Comparison of ENCODE assay signal across 8 cellular contexts in genomic region chr1:201468844-201469644, GRCh38. TPM values are rescaled to one million over a fixed set of nuclear protein-coding genes. Genes with fewer than 3 reads are reported as not detected.
DNase-seq lines count a peak whose midpoint lies in the region; ATAC-seq and TF ChIP-seq lines count a peak whose summit lies in the region.

Gene PHLDA3 (minus strand): TSS chr1:201469188. CDS start chr1:201468786, 402 bp downstream.

- H3K27me3 ChIP-seq in ACC112 (ENCODE audit: insufficient read depth, low read length): no peaks in the 10 kb centered on the region
- H3K27me3 ChIP-seq in stomach smooth muscle (ENCODE audit: control insufficient read depth in 1 of 2, insufficient read depth in 2 of 2, low read length in 2 of 2): no peaks in the 10 kb centered on the region

- H3K4me1 ChIP-seq in ACC112 (ENCODE audit: control insufficient read depth, insufficient read depth, low read length, unreplicated experiment) (peaks cover 27% of the 10 kb centered on the region), stomach smooth muscle (ENCODE audit: control insufficient read depth, insufficient read depth, low read length) (peaks cover 40% of the 10 kb centered on the region)

- H3K27ac ChIP-seq in ACC112 (ENCODE audit: low read depth, low read length) (peak within 1 kb of the TSS; percentile 57), stomach smooth muscle (ENCODE audit: low read length) (peak within 1 kb of the TSS; percentile 95)

- CTCF ChIA-PET in activated CD8-positive, alpha-beta T cell treated with anti-CD3 and anti-CD28 coated beads for 36 hours (lab: Charles Lee): interaction anchor here (0.9 to 2.5 kb wide), 6 partner anchors 12 to 44 kb away, joined by 3 to 21 read pairs (median 9); no protein-coding TSS in a partner anchor

- no peak within 1 kb of the TSS for H3K27ac Mint-ChIP-seq in activated CD8-positive, alpha-beta T cell treated with anti-CD3 and anti-CD28 coated beads for 36 hours
- peak within 1 kb of the TSS; percentile 97 for H3K27ac Mint-ChIP-seq in mesothelial cell of epicardium

- peaks cover 49% of the 10 kb centered on the region for H3K27me3 Mint-ChIP-seq in activated CD8-positive, alpha-beta T cell treated with anti-CD3 and anti-CD28 coated beads for 36 hours
- H3K27me3 Mint-ChIP-seq in mesothelial cell of epicardium (ENCODE audit: low read depth): peaks cover 2% of the 10 kb centered on the region

- peaks cover 29% of the 10 kb centered on the region for H3K79me2 ChIP-seq in ACC112 (ENCODE audit: control insufficient read depth, insufficient read depth, low read length, unreplicated experiment)

- H3K9me3 Mint-ChIP-seq in activated CD8-positive, alpha-beta T cell treated with anti-CD3 and anti-CD28 coated beads for 36 hours: no peaks in the 10 kb centered on the region
- no peaks in the 10 kb centered on the region for H3K9me3 Mint-ChIP-seq in mesothelial cell of epicardium

- ATAC-seq in GM18520 (IDR thresholded peaks at IDR 0.05; ENCODE audit: unreplicated experiment) (peak; percentile 69), HG02981 (IDR thresholded peaks at IDR 0.05; ENCODE audit: unreplicated experiment) (peak; percentile 73)
- ATAC-seq in activated CD8-positive, alpha-beta T cell treated with anti-CD3 and anti-CD28 coated beads for 36 hours: peak; percentile 84

- no peaks in the 10 kb centered on the region for H3K36me3 Mint-ChIP-seq in activated CD8-positive, alpha-beta T cell treated with anti-CD3 and anti-CD28 coated beads for 36 hours (ENCODE audit: low read depth)
- peaks cover 13% of the 10 kb centered on the region for H3K36me3 Mint-ChIP-seq in mesothelial cell of epicardium

- H2AFZ ChIP-seq in ACC112 (ENCODE audit: low read length, unreplicated experiment): peak within 1 kb of the TSS; percentile 52

- POLR2A ChIA-PET in activated CD8-positive, alpha-beta T cell treated with anti-CD3 and anti-CD28 coated beads for 36 hours (lab: Charles Lee): no interaction called here

- H3K4me3 Mint-ChIP-seq in activated CD8-positive, alpha-beta T cell treated with anti-CD3 and anti-CD28 coated beads for 36 hours: peak within 1 kb of the TSS; percentile 67
- peak within 1 kb of the TSS; percentile 97 for H3K4me3 Mint-ChIP-seq in mesothelial cell of epicardium

- intact Hi-C loops in activated CD8-positive, alpha-beta T cell treated with anti-CD3 and anti-CD28 coated beads for 36 hours (cut with micrococcal nuclease): no loop called here

- H3K4me3 ChIP-seq in ACC112 (ENCODE audit: low read depth, low read length): peak within 1 kb of the TSS; percentile 90
- peak within 1 kb of the TSS; percentile 80 for H3K4me3 ChIP-seq in epithelial cell of proximal tubule (ENCODE audit: low read depth, low read length)
- peak within 1 kb of the TSS; percentile 92 to 96 for H3K4me3 ChIP-seq in stomach smooth muscle (ENCODE audit: low read length in 2 of 2)

- H3K36me3 ChIP-seq in ACC112 (ENCODE audit: insufficient read depth, low read length) (no peaks in the 10 kb centered on the region), stomach smooth muscle (ENCODE audit: control insufficient read depth in 2 of 2, insufficient read depth in 2 of 2, low read length in 2 of 2) (peaks cover 17 to 19% of the 10 kb centered on the region in 2 donors)

- peak within 1 kb of the TSS; percentile 95 for H3K9ac ChIP-seq in stomach smooth muscle (ENCODE audit: low read length in 2 of 2)

- peak; percentile 88 for DNase-seq in NCI-H2227 (lab: John Stamatoyannopoulos, UW; ENCODE audit: unreplicated experiment)
- DNase-seq in activated CD8-positive, alpha-beta T cell treated with anti-CD3 and anti-CD28 coated beads for 36 hours: peak; percentile 73
- no peak for DNase-seq in epithelial cell of proximal tubule (ENCODE audit: low read depth)
- DNase-seq in mesothelial cell of epicardium (ENCODE audit: low spot score in 2 of 2, unreplicated experiment in 2 of 2): peak; percentile 90 to 92

- peaks cover 3% of the 10 kb centered on the region for H3K4me1 Mint-ChIP-seq in activated CD8-positive, alpha-beta T cell treated with anti-CD3 and anti-CD28 coated beads for 36 hours (ENCODE audit: low read depth)
- H3K4me1 Mint-ChIP-seq in mesothelial cell of epicardium: peaks cover 35% of the 10 kb centered on the region

- TF ChIP-seq CTCF in activated CD8-positive, alpha-beta T cell treated with anti-CD3 and anti-CD28 coated beads for 36 hours (IDR thresholded peaks at IDR 0.05): no peak
- TF ChIP-seq CTCF in epithelial cell of proximal tubule (conservative IDR thresholded peaks at IDR 0.05; ENCODE audit: low read depth, low read length) (no peak), mesothelial cell of epicardium (IDR thresholded peaks at IDR 0.05; ENCODE audit: unreplicated experiment) (no peak)

- no peaks in the 10 kb centered on the region for H3K9me3 ChIP-seq in stomach smooth muscle (ENCODE audit: control insufficient read depth in 2 of 2, low read length in 2 of 2)

RNA-seq across cellular contexts. Expression of gene PHLDA3, which starts in this region (rescaled TPM):
- total RNA-seq in activated CD8-positive, alpha-beta T cell treated with anti-CD3 and anti-CD28 coated beads for 36 hours: 1 to 10 TPM; 6.2 to 7.9 TPM
- total RNA-seq in epithelial cell of proximal tubule (40.4 and 53.9 TPM in 2 replicates), mesothelial cell of epicardium (84.0 to 92.8 TPM (median 87.5 TPM) in 3 replicates)
